In genomic region chr10:63521389-63522128, GRCh38 we compare ENCODE assay signal across 8 cellular contexts. TPM values are rescaled to one million over a fixed set of nuclear protein-coding genes. Genes with fewer than 3 reads are reported as not detected.
DNase-seq lines count a peak whose midpoint lies in the region; ATAC-seq lines count a peak whose summit lies in the region.

A gene with protein sequence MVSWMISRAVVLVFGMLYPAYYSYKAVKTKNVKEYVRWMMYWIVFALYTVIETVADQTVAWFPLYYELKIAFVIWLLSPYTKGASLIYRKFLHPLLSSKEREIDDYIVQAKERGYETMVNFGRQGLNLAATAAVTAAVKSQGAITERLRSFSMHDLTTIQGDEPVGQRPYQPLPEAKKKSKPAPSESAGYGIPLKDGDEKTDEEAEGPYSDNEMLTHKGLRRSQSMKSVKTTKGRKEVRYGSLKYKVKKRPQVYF (plus strand): TSS chr10:63521401. CDS start chr10:63521546, 145 bp downstream.

- ATAC-seq in HG02763 (IDR thresholded peaks at IDR 0.05; ENCODE audit: unreplicated experiment), result peak; percentile 70
- ATAC-seq in activated CD4-positive, CD25-positive, alpha-beta regulatory T cell treated with anti-CD3 and anti-CD28 coated beads, Interleukin-2, amount 50 U/mL, for 24 hours, result peak; percentile 75 to 78

- DNase-seq in SHP77 (lab: John Stamatoyannopoulos, UW), result peak; percentile 40 to 60
- DNase-seq in SHP77 treated with DMSO at 0.1 percent for 48 hours (lab: John Stamatoyannopoulos, UW), result no peak
- DNase-seq in NCI-H146 treated with DMSO at 0.1 percent for 48 hours (lab: John Stamatoyannopoulos, UW; ENCODE audit: unreplicated experiment), result peak; percentile 64
- DNase-seq in cerebellum (ENCODE audit: low spot score), result peak; percentile 85
- peak; percentile 43 for DNase-seq in kidney glomerular epithelial cell (lab: John Stamatoyannopoulos, UW)
- DNase-seq in stimulated activated CD4-positive, alpha-beta T cell treated with anti-CD3 and anti-CD28 coated beads, Interleukin-15, amount 100 ng/mL, for 24 hours, result peak; percentile 71

RNA-seq across cellular contexts. Expression of the gene that starts here (rescaled TPM):
- total RNA-seq in cerebellum, result 18.7 TPM
